In genomic region chr16:30472328-30472942, GRCh38 we compare ENCODE assay signal across 9 cellular contexts. TPM values are rescaled to one million over a fixed set of nuclear protein-coding genes. Genes with fewer than 3 reads are reported as not detected.
A peak's percentile ranks its signal among the peaks of the same experiment; 100 is the strongest.
DNase-seq lines count a peak whose midpoint lies in the region; ATAC-seq and TF ChIP-seq lines count a peak whose summit lies in the region.
"Had no signal": no experiment of that assay in that cellular context is flagged by ENCODE, and none has a peak within 500 bp of the region (broad histone marks: within the 10 kb centered on the region; RNA-seq: fewer than 3 reads in every experiment).

Gene ITGAL (plus strand): TSS chr16:30472742. CDS start chr16:30472838, 96 bp downstream.

- peak within 1 kb of the TSS; percentile 99 for H3K4me3 Mint-ChIP-seq in activated naive CD4-positive, alpha-beta T cell treated with anti-CD3 and anti-CD28 coated beads, Interleukin-2, amount 10 ng/mL, durations not matched to agents 7 days and 5 days

- H3K9me3 ChIP-seq in neuronal stem cell (replicated peaks in 1 of 2; ENCODE audit: control insufficient read depth in 2 of 2, insufficient read depth in 1 of 2, low read depth in 1 of 2, low read length in 2 of 2) (peaks cover 0 to 1% of the 10 kb centered on the region in 2 donors), upper lobe of right lung (no peaks in the 10 kb centered on the region)

- H3K27ac ChIP-seq in neuronal stem cell (replicated peaks; ENCODE audit: low read length) (no peak within 1 kb of the TSS), upper lobe of right lung (peak within 1 kb of the TSS; percentile 66)

- ATAC-seq in HG02763 (IDR thresholded peaks at IDR 0.05; ENCODE audit: unreplicated experiment), result peak; percentile 50
- ATAC-seq in upper lobe of right lung, result peak; percentile 93

- H3K4me3 ChIP-seq in neuronal stem cell (ENCODE audit: low read length in 2 of 2) (peak within 1 kb of the TSS in 1 of 2 donors; percentile 51), upper lobe of right lung (peak within 1 kb of the TSS; percentile 45)

- intact Hi-C loops in upper lobe of right lung (cut with DNase I), result no loop called here

- H3K4ac ChIP-seq in neuronal stem cell (ENCODE audit: low read length), result no peak within 1 kb of the TSS

- peak within 1 kb of the TSS; percentile 46 for H2AFZ ChIP-seq in neuronal stem cell (ENCODE audit: low read length)

- no peaks in the 10 kb centered on the region for H3K79me1 ChIP-seq in neuronal stem cell (ENCODE audit: low read depth, low read length)

- H3K9ac ChIP-seq in neuronal stem cell (ENCODE audit: low read depth, low read length, poor library complexity), result no peak within 1 kb of the TSS

- no CpG with 5 or more reads among the region's 8 CpGs for WGBS in neuronal stem cell (ENCODE audit: extremely low coverage in 2 of 2, insufficient read length in 2 of 2, insufficient replicate concordance in 1 of 2), 2 donors

- no peak within 1 kb of the TSS for H3K4me2 ChIP-seq in neuronal stem cell (ENCODE audit: insufficient read depth, low read length, poor library complexity, severe bottlenecking)

- H3K36me3 Mint-ChIP-seq in activated naive CD4-positive, alpha-beta T cell treated with anti-CD3 and anti-CD28 coated beads, Interleukin-2, amount 10 ng/mL, durations not matched to agents 7 days and 5 days, result peaks cover 48% of the 10 kb centered on the region

- peak within 1 kb of the TSS; percentile 44 for H3K18ac ChIP-seq in neuronal stem cell (ENCODE audit: low read length)

- DNase-seq in GM10266 (ENCODE audit: extremely low spot score), result peak; percentile 80
- DNase-seq in SKM-1 treated with dmso at 0.1 percent for 144 hours (lab: John Stamatoyannopoulos, UW; ENCODE audit: unreplicated experiment), result peak; percentile 90
- DNase-seq in activated naive CD4-positive, alpha-beta T cell treated with anti-CD3 and anti-CD28 coated beads, Interleukin-2, amount 10 ng/mL, durations not matched to agents 7 days and 5 days, result peak; percentile 91
- DNase-seq in neuronal stem cell (ENCODE audit: low spot score), result no peak
- peak; percentile 83 for DNase-seq in upper lobe of right lung
- no peak for DNase-seq in foreskin melanocyte
- no peak for DNase-seq in NCI-H82 (lab: John Stamatoyannopoulos, UW)

- no peak within 1 kb of the TSS for H3K14ac ChIP-seq in neuronal stem cell (ENCODE audit: low read length)

- H3K27me3 ChIP-seq in neuronal stem cell (ENCODE audit: control insufficient read depth in 3 of 3, insufficient read depth in 3 of 3, low read depth in 1 of 3, low read length in 3 of 3), result peaks cover 0 to 3% (median 0%) of the 10 kb centered on the region in 3 experiments
- H3K27me3 ChIP-seq in upper lobe of right lung, result peaks cover 9% of the 10 kb centered on the region

- H3K36me3 ChIP-seq in neuronal stem cell (replicated peaks in 1 of 2; ENCODE audit: control insufficient read depth in 2 of 2, insufficient read depth in 2 of 2, low read length in 2 of 2) (no peaks in the 10 kb centered on the region), upper lobe of right lung (no peaks in the 10 kb centered on the region)

- peak within 1 kb of the TSS; percentile 58 for H2BK12ac ChIP-seq in neuronal stem cell (ENCODE audit: low read length)

- H2BK15ac ChIP-seq in neuronal stem cell (ENCODE audit: low read length), result peak within 1 kb of the TSS; percentile 55

- no peaks in the 10 kb centered on the region for H3K9me3 Mint-ChIP-seq in activated naive CD4-positive, alpha-beta T cell treated with anti-CD3 and anti-CD28 coated beads, Interleukin-2, amount 10 ng/mL, durations not matched to agents 7 days and 5 days

- H4K8ac ChIP-seq in neuronal stem cell (ENCODE audit: low read depth, low read length), result no peak within 1 kb of the TSS

- H3K4me1 ChIP-seq in neuronal stem cell (ENCODE audit: control insufficient read depth in 2 of 2, insufficient read depth in 1 of 2, low read depth in 1 of 2, low read length in 2 of 2) (peaks cover 0 to 3% of the 10 kb centered on the region in 2 donors), upper lobe of right lung (peaks cover 7% of the 10 kb centered on the region)

- H2BK5ac ChIP-seq in neuronal stem cell (ENCODE audit: low read length), result no peak within 1 kb of the TSS

- H3K4me1 Mint-ChIP-seq in activated naive CD4-positive, alpha-beta T cell treated with anti-CD3 and anti-CD28 coated beads, Interleukin-2, amount 10 ng/mL, durations not matched to agents 7 days and 5 days, result peaks cover 73% of the 10 kb centered on the region

- peak within 1 kb of the TSS; percentile 14 for H2AK5ac ChIP-seq in neuronal stem cell (ENCODE audit: low read depth, low read length)

- peak within 1 kb of the TSS; percentile 97 for H3K27ac Mint-ChIP-seq in activated naive CD4-positive, alpha-beta T cell treated with anti-CD3 and anti-CD28 coated beads, Interleukin-2, amount 10 ng/mL, durations not matched to agents 7 days and 5 days

- TF ChIP-seq CTCF in GM10266 (IDR thresholded peaks at IDR 0.05; ENCODE audit: control insufficient read depth, insufficient read depth, low read depth, missing control alignments) (no peak), upper lobe of right lung (IDR thresholded peaks at IDR 0.05) (no peak)

- no peak within 1 kb of the TSS for H2BK120ac ChIP-seq in neuronal stem cell (ENCODE audit: low read depth, low read length)

- H4K91ac ChIP-seq in neuronal stem cell (ENCODE audit: low read depth, low read length, poor library complexity), result no peak within 1 kb of the TSS

- CTCF ChIA-PET in activated naive CD4-positive, alpha-beta T cell treated with anti-CD3 and anti-CD28 coated beads, Interleukin-2, amount 10 ng/mL, durations not matched to agents 7 days and 5 days (lab: Charles Lee), result interaction anchor here (0.6 to 7.1 kb wide), 5 partner anchors 15 to 101 kb away, joined by 3 to 57 read pairs (median 8); partner anchors contain the start of gene DCTPP1

- no peak within 1 kb of the TSS for H3K23ac ChIP-seq in neuronal stem cell (ENCODE audit: low read depth, low read length, poor library complexity)

- no peaks in the 10 kb centered on the region for H3K27me3 Mint-ChIP-seq in activated naive CD4-positive, alpha-beta T cell treated with anti-CD3 and anti-CD28 coated beads, Interleukin-2, amount 10 ng/mL, durations not matched to agents 7 days and 5 days

RNA-seq across cellular contexts. Expression of gene ITGAL, which starts in this region (rescaled TPM):
- polyA plus RNA-seq in neuronal stem cell (2013, experiment 1 of 2), result 0.08 TPM
- polyA plus RNA-seq in neuronal stem cell (2013, experiment 2 of 2), result 0.17 TPM
- total RNA-seq in upper lobe of right lung, result 62.8 TPM
- total RNA-seq: epithelial cell of proximal tubule had no signal

Comparison
In these comparisons a context has a peak if more than half of its experiments do, and no peak if none do; other contexts are left out.
1. DNase-seq: peak in GM10266 (single experiment), SKM-1 treated with dmso at 0.1 percent for 144 hours (single experiment), activated naive CD4-positive, alpha-beta T cell treated with anti-CD3 and anti-CD28 coated beads, Interleukin-2, amount 10 ng/mL, durations not matched to agents 7 days and 5 days (single experiment) and upper lobe of right lung (single experiment); none in neuronal stem cell (single experiment), foreskin melanocyte (single experiment) and NCI-H82 (single experiment).